ENCODE assay signal across 9 cellular contexts in the genomic region with DNA sequence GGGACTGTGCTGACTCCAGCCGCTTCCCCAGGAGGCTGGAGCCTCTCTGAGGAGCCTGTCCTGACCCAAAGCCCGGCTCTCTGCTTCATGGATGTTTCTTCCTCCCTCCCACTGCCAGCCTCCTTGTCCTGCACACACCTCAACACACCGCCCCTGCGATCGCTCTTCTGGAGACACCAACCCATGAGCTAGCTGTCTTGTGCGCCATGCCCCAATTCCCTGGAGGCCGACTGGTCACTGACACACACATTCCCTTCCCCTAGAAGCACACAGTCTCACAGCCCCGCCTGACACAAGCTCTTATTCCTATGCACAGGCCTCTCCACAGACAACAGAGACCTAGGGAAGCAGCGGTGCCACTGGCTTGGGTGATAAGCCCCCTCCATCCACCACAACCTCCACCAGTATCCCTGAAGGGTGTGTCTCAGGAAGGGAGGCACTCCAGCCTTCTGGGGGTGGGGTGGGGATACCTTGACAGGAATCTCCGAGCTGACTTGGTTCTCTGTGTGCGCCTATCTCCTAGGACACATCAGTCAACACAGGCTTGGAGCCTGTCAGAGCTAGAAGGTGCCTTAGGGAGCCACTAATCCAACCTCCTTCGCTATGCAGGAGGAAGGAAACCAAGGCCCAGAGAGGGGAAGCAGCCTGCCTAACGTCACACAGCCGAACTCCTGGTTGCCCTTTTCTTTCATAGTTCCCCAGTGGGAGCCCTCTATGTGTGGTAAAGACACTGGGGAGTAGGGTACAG. TPM values are rescaled to one million over a fixed set of nuclear protein-coding genes. Genes with fewer than 3 reads are reported as not detected.
DNase-seq lines count a peak whose midpoint lies in the region; ATAC-seq and TF ChIP-seq lines count a peak whose summit lies in the region.
"Had no signal": no experiment of that assay in that cellular context is flagged by ENCODE, and none has a peak within 500 bp of the region (broad histone marks: within the 10 kb centered on the region; RNA-seq: fewer than 3 reads in every experiment).

No MANE protein-coding gene starts in this region.

- H2AFZ ChIP-seq in mammary epithelial cell (ENCODE audit: low read depth, low read length) = no peak overlapping the region

- WGBS in HUES64 = 57% methylated on average over 14 of the region's 14 CpGs
- WGBS in mammary epithelial cell (ENCODE audit: low coverage, missing lambda C conversion rate) = 35% methylated on average over 14 of the region's 14 CpGs
- WGBS in liver = 85% methylated on average over 14 of the region's 14 CpGs
- 44% methylated on average over 14 of the region's 14 CpGs for WGBS in suprapubic skin

- intact Hi-C loops in mammary epithelial cell (cut with micrococcal nuclease) = no loop called here

- H3K27me3 ChIP-seq in HUES64 (ENCODE audit: insufficient read depth, low read length) = no peaks in the 10 kb centered on the region
- no peaks in the 10 kb centered on the region for H3K27me3 ChIP-seq in mammary epithelial cell (ENCODE audit: insufficient read depth, low read length)
- no peaks in the 10 kb centered on the region for H3K27me3 ChIP-seq in liver (ENCODE audit: control insufficient read depth in 4 of 4, insufficient read depth in 4 of 4, low read length in 3 of 4)
- no peaks in the 10 kb centered on the region for H3K27me3 ChIP-seq in suprapubic skin

- dilution Hi-C loops in mammary epithelial cell (cut with HindIII; ENCODE audit: low sequenced_read_pairs) = no loop called here

- peaks cover 71% of the 10 kb centered on the region for H3K4me1 ChIP-seq in HUES64 (ENCODE audit: insufficient read depth, low read length)
- peaks cover 88% of the 10 kb centered on the region for H3K4me1 ChIP-seq in mammary epithelial cell (ENCODE audit: insufficient read depth, low read length)
- peaks cover 36 to 75% (median 52%) of the 10 kb centered on the region in 4 donors for H3K4me1 ChIP-seq in liver (ENCODE audit: control insufficient read depth in 4 of 4, insufficient read depth in 4 of 4, low read length in 3 of 4)
- H3K4me1 ChIP-seq in suprapubic skin = peaks cover 98% of the 10 kb centered on the region

- H3K36me3 ChIP-seq in HUES64 (ENCODE audit: insufficient read depth, low read length) (no peaks in the 10 kb centered on the region; the same call in 1 of the 2 replicates), mammary epithelial cell (ENCODE audit: insufficient read depth, low read length) (no peaks in the 10 kb centered on the region), liver (ENCODE audit: control insufficient read depth in 4 of 4, insufficient read depth in 3 of 4, low read depth in 1 of 4, low read length in 3 of 4) (no peaks in the 10 kb centered on the region), suprapubic skin (no peaks in the 10 kb centered on the region)

- H3K4me3 ChIP-seq in HUES64 (ENCODE audit: low read length) (peak overlapping the region; percentile 37; the same call in 1 of the 2 replicates), mammary epithelial cell (replicated peaks in 1 of 3; ENCODE audit: insufficient read depth in 1 of 3, low read depth in 2 of 3, low read length in 3 of 3) (no peak overlapping the region), liver (ENCODE audit: low read depth in 1 of 3, low read length in 3 of 3) (no peak overlapping the region), suprapubic skin (no peak overlapping the region)

- TF ChIP-seq CTCF in mammary epithelial cell (conservative IDR thresholded peaks at IDR 0.05 in 1 of 2, IDR thresholded peaks at IDR 0.05 in 1 of 2; ENCODE audit: extremely low read depth in 1 of 2, insufficient read depth in 1 of 2, low read depth in 1 of 2, low read length in 2 of 2) (no peak), liver (IDR thresholded peaks at IDR 0.05; ENCODE audit: low read depth, low read length, missing input control) (no peak), suprapubic skin (IDR thresholded peaks at IDR 0.05) (no peak)

- no peak for TF ChIP-seq RAD21 in liver (IDR thresholded peaks at IDR 0.05)

- DNase-seq in mammary epithelial cell = no peak
- no peak for DNase-seq in suprapubic skin (ENCODE audit: low spot score in 2 of 2)
- DNase-seq in stimulated activated naive CD4-positive, alpha-beta T cell treated with Interleukin-2 at 50 U/mL for 16 hours (lab: John Stamatoyannopoulos, UW) = no peak
- DNase-seq: activated CD4-positive, alpha-beta T cell treated with anti-CD3 and anti-CD28 coated beads for 36 hours had no signal

- peak overlapping the region; percentile 4 for H3K4me2 ChIP-seq in mammary epithelial cell (ENCODE audit: insufficient read depth, low read depth, low read length)

- in situ Hi-C loops in mammary epithelial cell (cut with MboI; ENCODE audit: low sequenced_read_pairs in 2 of 2) = no loop called here

- CTCF ChIA-PET in mammary epithelial cell (lab: Charles Lee; ENCODE audit: low non-redundant PET) = no interaction called here

- H3K9ac ChIP-seq in HUES64 (ENCODE audit: low read depth, low read length) (peak overlapping the region; percentile 17; the same call in 1 of the 2 replicates), mammary epithelial cell (ENCODE audit: insufficient read depth, low read length) (no peak overlapping the region), liver (ENCODE audit: low read depth in 1 of 2, low read length in 2 of 2) (peak overlapping the region in 1 of 2 donors; percentile 26)

- H4K20me1 ChIP-seq in mammary epithelial cell (ENCODE audit: insufficient read depth, low read length) = no peaks in the 10 kb centered on the region

- ATAC-seq in HG03095 (IDR thresholded peaks at IDR 0.05; ENCODE audit: unreplicated experiment) (no peak), GM21619 (IDR thresholded peaks at IDR 0.05; ENCODE audit: unreplicated experiment) (no peak), GM18858 (IDR thresholded peaks at IDR 0.05; ENCODE audit: unreplicated experiment) (no peak)
- ATAC-seq: activated CD4-positive, alpha-beta T cell treated with anti-CD3 and anti-CD28 coated beads for 36 hours had no signal

- H3K9me3 ChIP-seq in HUES64 (ENCODE audit: insufficient read depth, low read depth, low read length) (no peaks in the 10 kb centered on the region), mammary epithelial cell (replicated peaks; ENCODE audit: insufficient read depth, low read length) (no peaks in the 10 kb centered on the region), liver (ENCODE audit: control insufficient read depth in 4 of 4, low read length in 3 of 4) (no peaks in the 10 kb centered on the region), suprapubic skin (no peaks in the 10 kb centered on the region)

- no TSS peak for BruUV-seq in mammary epithelial cell (replicated peaks; lab: Mats Ljungman, UMichigan)

- H3K27ac ChIP-seq in HUES64 (ENCODE audit: low read depth, low read length) (peak overlapping the region; percentile 89), mammary epithelial cell (ENCODE audit: insufficient read depth, low read depth, low read length) (peak overlapping the region; percentile 20), liver (ENCODE audit: low read depth in 1 of 2, low read length in 2 of 2) (peak overlapping the region; percentile 15 to 28), suprapubic skin (peak overlapping the region; percentile 94)

- TF ChIP-seq POLR2A in suprapubic skin (IDR thresholded peaks at IDR 0.05) = no peak

- peaks cover 89% of the 10 kb centered on the region for H3K79me2 ChIP-seq in mammary epithelial cell (ENCODE audit: insufficient read depth, low read length)

- TF ChIP-seq EP300 in suprapubic skin (IDR thresholded peaks at IDR 0.05) = no peak

TF ChIP-seq in liver, 16 proteins besides CTCF, POLR2A, EP300 and RAD21:
- TF ChIP-seq RXRA (IDR thresholded peaks at IDR 0.05) (peak in 1 of 2 donors; percentile 16), HNF4A (conservative IDR thresholded peaks at IDR 0.05) (no peak)

RNA-seq across cellular contexts. Expression of gene AHDC1, which starts 31.1 kb away (rescaled TPM):
- polyA plus RNA-seq in HUES64 (2013, experiment 1 of 2) = 23.6 TPM
- polyA plus RNA-seq in HUES64 (2013, experiment 2 of 2) = 29.1 TPM
- total RNA-seq in mammary epithelial cell = 10 to 100 TPM; 35.3 to 51.8 TPM
- polyA plus RNA-seq in mammary epithelial cell = 8.0 TPM
- polyA minus RNA-seq in mammary epithelial cell = 21.4 TPM
- 1 to 10 TPM; 4.7 to 6.3 TPM for total RNA-seq in liver
- 1 to 10 TPM; 2.4 to 6.5 TPM for polyA plus RNA-seq in liver
- total RNA-seq in suprapubic skin = 100 to 1,000 TPM in 1 of 4 donors, 10 to 100 TPM in 3; 46.7 to 103 (median 60.1) TPM

Comparison
In these comparisons a context has a peak if more than half of its experiments do, and no peak if none do; other contexts are left out.
1. H3K27ac ChIP-seq: peak in every context shown above with its lines; median percentile 94 in suprapubic skin; 89 in HUES64; 22 in liver; 20 in mammary epithelial cell.
2. RNA of gene AHDC1, which starts 31.1 kb away (total RNA-seq): 46.7 to 103 TPM in suprapubic skin and 35.3 to 51.8 TPM in mammary epithelial cell; 4.7 to 6.3 TPM in liver; every median in the first group is over 4 times any median in the second.